18 cellular contexts compared by ENCODE assay signal in the genomic region with DNA sequence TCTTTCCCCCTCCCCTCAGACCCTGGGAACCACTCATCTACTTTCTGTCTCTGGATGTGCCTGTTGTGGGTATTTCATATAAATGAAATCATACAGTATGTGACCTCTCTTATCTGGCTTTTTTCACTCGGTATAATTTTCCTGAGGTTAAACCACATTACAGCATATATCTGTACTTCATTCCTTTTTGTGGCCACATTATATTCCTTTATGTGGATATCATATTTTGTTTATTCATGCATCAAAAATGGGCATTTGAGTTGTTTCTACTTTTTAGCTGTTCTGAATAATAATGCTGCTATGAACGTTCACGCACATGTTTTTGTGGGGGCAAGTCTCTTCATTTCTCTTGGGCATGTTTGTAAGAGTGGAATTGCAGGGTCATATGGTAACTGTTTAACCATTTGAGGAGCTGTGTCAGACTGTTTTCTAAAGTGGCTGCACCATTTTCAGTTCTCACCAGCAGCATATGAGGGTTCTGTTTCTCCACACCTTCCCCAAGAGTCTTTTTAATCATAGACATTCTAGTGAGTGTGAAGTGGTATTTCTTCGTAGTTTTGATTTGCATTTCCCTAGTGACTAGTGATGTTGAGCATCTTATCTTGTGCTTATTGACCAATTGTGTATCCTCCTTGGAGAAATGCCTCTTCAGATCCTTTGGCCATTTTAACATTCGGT. TPM values are rescaled to one million over a fixed set of nuclear protein-coding genes. Genes with fewer than 3 reads are reported as not detected.
DNase-seq lines count a peak whose midpoint lies in the region; ATAC-seq and TF ChIP-seq lines count a peak whose summit lies in the region.
"Had no signal": no experiment of that assay in that cellular context is flagged by ENCODE, and none has a peak within 500 bp of the region (broad histone marks: within the 10 kb centered on the region; RNA-seq: fewer than 3 reads in every experiment).

No MANE protein-coding gene starts in this region.

- no peaks in the 10 kb centered on the region for H3K27me3 ChIP-seq in CD4-positive, alpha-beta T cell (ENCODE audit: control insufficient read depth, insufficient read depth, low read length)
- H3K27me3 ChIP-seq in Karpas-422 (ENCODE audit: low read length): no peaks in the 10 kb centered on the region
- H3K27me3 ChIP-seq in vagina: no peaks in the 10 kb centered on the region
- H3K27me3 ChIP-seq: left lung had no signal

- POLR2A ChIA-PET in CD4-positive, alpha-beta T cell (lab: Charles Lee): no interaction called here

- H3K4me1 ChIP-seq in Karpas-422 (ENCODE audit: low read length): peaks cover 53% of the 10 kb centered on the region
- H3K4me1 ChIP-seq in vagina: peaks cover 31% of the 10 kb centered on the region

- H3K4me2 ChIP-seq in Karpas-422 (ENCODE audit: low read depth, low read length, poor library complexity, severe bottlenecking): peak overlapping the region; percentile 48

- no peaks in the 10 kb centered on the region for H3K27me3 Mint-ChIP-seq in CD4-positive, alpha-beta T cell
- H3K27me3 Mint-ChIP-seq: progenitor cell of endocrine pancreas had no signal

- DNase-seq in CD4-positive, alpha-beta T cell: no peak
- DNase-seq in Karpas-422 (peak; percentile 52), NCI-H446 treated with DMSO at 0.1 percent for 48 hours (lab: John Stamatoyannopoulos, UW) (no peak), NCI-H345 (lab: John Stamatoyannopoulos, UW) (no peak), KG1 (lab: John Stamatoyannopoulos, UW) (no peak), vagina (ENCODE audit: extremely low spot score in 2 of 2) (no peak)
- DNase-seq: activated gamma-delta T cell treated with Interleukin-2 at 50 U/mL for 16 hours; Calu3; effector memory CD4-positive, alpha-beta T cell; left lung; NCI-H1105 treated with DMSO at 0.1 percent for 48 hours; NCI-H226; PC-3; stimulated activated CD4-positive, alpha-beta T cell treated with anti-CD3 and anti-CD28 coated beads, Interleukin-12 subunit alpha, Interleukin-12 subunit beta, amount 100 ng/mL, for 4 hours had no signal

- no peak for TF ChIP-seq POLR2A in vagina (IDR thresholded peaks at IDR 0.05)

- peaks cover 16% of the 10 kb centered on the region for H3K36me3 Mint-ChIP-seq in CD4-positive, alpha-beta T cell (ENCODE audit: low read depth)

- intact Hi-C loops in CD4-positive, alpha-beta T cell (cut with DNase I, micrococcal nuclease): no loop called here
- intact Hi-C loops in vagina (cut with DNase I): no loop called here

- H3K27ac ChIP-seq in CD4-positive, alpha-beta T cell (ENCODE audit: low read depth, low read length): no peak overlapping the region
- H3K27ac ChIP-seq in Karpas-422 (ENCODE audit: low read length): peak overlapping the region; percentile 38
- H3K27ac ChIP-seq in vagina: no peak overlapping the region
- H3K27ac ChIP-seq: left lung had no signal

- CTCF ChIA-PET in CD4-positive, alpha-beta T cell (lab: Charles Lee): no interaction called here

- no peaks in the 10 kb centered on the region for H3K9me2 ChIP-seq in Karpas-422 (replicated peaks; ENCODE audit: insufficient read depth, low read length)

- no peaks in the 10 kb centered on the region for H3K9me3 Mint-ChIP-seq in CD4-positive, alpha-beta T cell

- no peaks in the 10 kb centered on the region for H3K9me3 ChIP-seq in CD4-positive, alpha-beta T cell (ENCODE audit: control insufficient read depth, low read length)
- H3K9me3 ChIP-seq in Karpas-422 (ENCODE audit: low read length) (no peaks in the 10 kb centered on the region), vagina (no peaks in the 10 kb centered on the region)
- H3K9me3 ChIP-seq: left lung had no signal

- peaks cover 39% of the 10 kb centered on the region for H3K4me1 Mint-ChIP-seq in CD4-positive, alpha-beta T cell (ENCODE audit: low read depth)

- peaks cover 65% of the 10 kb centered on the region for H3K79me2 ChIP-seq in Karpas-422 (ENCODE audit: low read length)

- no peak overlapping the region for H3K27ac Mint-ChIP-seq in CD4-positive, alpha-beta T cell
- H3K27ac Mint-ChIP-seq: progenitor cell of endocrine pancreas had no signal

- H3K4me3 Mint-ChIP-seq in CD4-positive, alpha-beta T cell: peak overlapping the region; percentile 70

- H2AFZ ChIP-seq in Karpas-422 (ENCODE audit: low read length): no peak overlapping the region

- TF ChIP-seq CTCF in CD4-positive, alpha-beta T cell (IDR thresholded peaks at IDR 0.05): no peak
- TF ChIP-seq CTCF in vagina (IDR thresholded peaks at IDR 0.05): no peak

- H3K36me3 ChIP-seq in Karpas-422 (ENCODE audit: insufficient read depth, low read length) (no peaks in the 10 kb centered on the region), vagina (no peaks in the 10 kb centered on the region)
- H3K36me3 ChIP-seq: left lung had no signal

- no peak for ATAC-seq in CD4-positive, alpha-beta T cell (ENCODE audit: poor library complexity)
- peak; percentile 39 for ATAC-seq in GM18858 (IDR thresholded peaks at IDR 0.05; ENCODE audit: unreplicated experiment)
- peak; percentile 50 for ATAC-seq in HG02610 (IDR thresholded peaks at IDR 0.05; ENCODE audit: unreplicated experiment)
- ATAC-seq: left lung, PC-3 had no signal

- H3K9ac ChIP-seq in Karpas-422 (ENCODE audit: low read length): peak overlapping the region; percentile 29; the same call in 1 of the 2 replicates

- H4K20me1 ChIP-seq in Karpas-422 (ENCODE audit: insufficient read depth, low read depth, low read length): no peaks in the 10 kb centered on the region

- H3K4me3 ChIP-seq in Karpas-422 (ENCODE audit: low read length) (peak overlapping the region; percentile 23; the same call in 1 of the 2 replicates), vagina (no peak overlapping the region)
- H3K4me3 ChIP-seq: left lung had no signal

RNA-seq across cellular contexts. Expression of a gene that starts 3.8 kb away (rescaled TPM):
- 10 to 100 TPM; 26.7 to 27.4 TPM for total RNA-seq in CD4-positive, alpha-beta T cell
- 13.2 and 26.8 TPM in 2 replicates for total RNA-seq in Karpas-422 (2014; rRNA removed; shearing (Covaris generic); ENCODE audit: low replicate concordance)
- 28.7 TPM for total RNA-seq in vagina

RNA-seq across cellular contexts. Expression of a gene that starts 15.3 kb away (rescaled TPM):
- not detected for total RNA-seq in CD4-positive, alpha-beta T cell
- total RNA-seq in Karpas-422 (2014; rRNA removed; shearing (Covaris generic); ENCODE audit: low replicate concordance): 6.2 and 24.0 TPM in 2 replicates
- total RNA-seq in vagina: not detected
- total RNA-seq: Calu3, H4, PC-3, progenitor cell of endocrine pancreas had no signal

RNA-seq across cellular contexts. Expression of a gene that starts 38.5 kb away (rescaled TPM):
- 10 to 100 TPM; 10.6 to 12.3 TPM for total RNA-seq in CD4-positive, alpha-beta T cell
- 4.5 and 17.6 TPM in 2 replicates for total RNA-seq in Karpas-422 (2014; rRNA removed; shearing (Covaris generic); ENCODE audit: low replicate concordance)
- total RNA-seq in vagina: 13.5 TPM
